Comparison of ENCODE assay signal across 4 cellular contexts in genomic region chr7:150313870-150314269, GRCh38.
TF ChIP-seq lines count a peak whose summit lies in the region.

No MANE protein-coding gene starts in this region.

TF ChIP-seq in SK-N-SH treated with all-trans-retinoic acid at 6 μM for 48 hours, 23 proteins besides CTCF, POLR2A, EP300 and RAD21 (continues in another document):
- TF ChIP-seq PATZ1 (CRISPR knock-in tag; IDR thresholded peaks at IDR 0.05; ENCODE audit: borderline replicate concordance) (no peak), CSRNP3 (CRISPR knock-in tag; IDR thresholded peaks at IDR 0.05) (no peak), TCF4 (CRISPR knock-in tag; IDR thresholded peaks at IDR 0.05; ENCODE audit: borderline replicate concordance) (no peak), TOX (CRISPR knock-in tag; IDR thresholded peaks at IDR 0.05; ENCODE audit: borderline replicate concordance) (no peak)

TF ChIP-seq in SK-N-SH, 30 proteins besides CTCF, POLR2A, EP300 and RAD21:
- TF ChIP-seq IRF3 (IDR thresholded peaks at IDR 0.05; ENCODE audit: low read depth, low read length): no peak
- no peak for TF ChIP-seq ZBTB33 (IDR thresholded peaks at IDR 0.05; ENCODE audit: borderline replicate concordance, low read depth)
- no peak for TF ChIP-seq TEAD4 (IDR thresholded peaks at IDR 0.05; ENCODE audit: borderline replicate concordance, insufficient read depth)
- TF ChIP-seq POLR2AphosphoS5 (IDR thresholded peaks at IDR 0.05; ENCODE audit: low read depth, low read length): no peak
- no peak for TF ChIP-seq REST (IDR thresholded peaks at IDR 0.05; ENCODE audit: low read depth, low read length)
- TF ChIP-seq MEF2A (IDR thresholded peaks at IDR 0.05; ENCODE audit: borderline replicate concordance, low read depth): no peak
- no peak for TF ChIP-seq TAF1 (IDR thresholded peaks at IDR 0.05; ENCODE audit: borderline replicate concordance, low read depth, low read length)
- no peak for TF ChIP-seq MAX (IDR thresholded peaks at IDR 0.05; ENCODE audit: low read depth)
- TF ChIP-seq FOXM1 (IDR thresholded peaks at IDR 0.05; ENCODE audit: low read depth): no peak
TF ChIP-seq in SK-N-SH: peak in this region for 0.

TF ChIP-seq in HEK293T, 16 proteins besides CTCF, POLR2A, EP300 and RAD21:
- TF ChIP-seq FOXM1 (IDR thresholded peaks at IDR 0.05; ENCODE audit: borderline replicate concordance) (no peak), SUZ12 (IDR thresholded peaks at IDR 0.05) (no peak), BHLHE40 (IDR thresholded peaks at IDR 0.05; ENCODE audit: borderline replicate concordance) (no peak), ZNF384 (IDR thresholded peaks at IDR 0.05) (no peak), L3MBTL2 (conservative IDR thresholded peaks at IDR 0.05) (no peak)

TF ChIP-seq in K562, 482 proteins besides CTCF, POLR2A, EP300 and RAD21 (continues in another document):
- TF ChIP-seq HSF4 (CRISPR knock-in tag; IDR thresholded peaks at IDR 0.05; ENCODE audit: borderline replicate concordance) (no peak), ZNF561 (CRISPR knock-in tag; conservative IDR thresholded peaks at IDR 0.05) (no peak), RNF219 (CRISPR knock-in tag; IDR thresholded peaks at IDR 0.05) (no peak), HIVEP1 (CRISPR knock-in tag; IDR thresholded peaks at IDR 0.05) (no peak), BRCA1 (IDR thresholded peaks at IDR 0.05) (no peak), BRCA1 (CRISPR knock-in tag; IDR thresholded peaks at IDR 0.05) (no peak), CHD4 (IDR thresholded peaks at IDR 0.05; ENCODE audit: insufficient read depth, insufficient replicate concordance, low read depth, low read length, poor library complexity, severe bottlenecking) (no peak), MAFG (tag; conservative IDR thresholded peaks at IDR 0.05) (no peak), MCM2 (IDR thresholded peaks at IDR 0.05; ENCODE audit: low read depth) (no peak), ELF2 (CRISPR knock-in tag; IDR thresholded peaks at IDR 0.05) (no peak), SAP30 (IDR thresholded peaks at IDR 0.05; ENCODE audit: borderline replicate concordance, insufficient read depth, low read depth, low read length, poor library complexity, severe bottlenecking) (no peak), HMG20A (CRISPR knock-in tag; conservative IDR thresholded peaks at IDR 0.05) (no peak), HNRNPUL1 (IDR thresholded peaks at IDR 0.05; ENCODE audit: low read length) (no peak), HDGF (IDR thresholded peaks at IDR 0.05) (0 out of 2 replicates have a peak, but pooled peaks have one; percentile 72), ETV1 (tag; conservative IDR thresholded peaks at IDR 0.05; ENCODE audit: low read depth) (no peak), FUS (optimal IDR thresholded peaks at IDR 0.05; ENCODE audit: low read depth, low read length) (no peak), IFI16 (CRISPR knock-in tag; IDR thresholded peaks at IDR 0.05) (no peak), KLF13 (tag; IDR thresholded peaks at IDR 0.05; ENCODE audit: borderline replicate concordance, low read depth) (0 out of 2 replicates have a peak, but pooled peaks have one; percentile 11), ARID1B (IDR thresholded peaks at IDR 0.05) (no peak), CEBPG (CRISPR knock-in tag; IDR thresholded peaks at IDR 0.05) (no peak), CEBPG (tag; conservative IDR thresholded peaks at IDR 0.05 in 1 of 2, IDR thresholded peaks at IDR 0.05 in 1 of 2) (no peak), NCOA6 (IDR thresholded peaks at IDR 0.05) (no peak), TSHZ1 (CRISPR knock-in tag; IDR thresholded peaks at IDR 0.05) (0 out of 2 replicates have a peak, but pooled peaks have one; percentile 7), FOS (IDR thresholded peaks at IDR 0.05; ENCODE audit: extremely low read depth, insufficient read length) (no peak), ZNF212 (CRISPR knock-in tag; IDR thresholded peaks at IDR 0.05) (no peak), HNRNPL (IDR thresholded peaks at IDR 0.05; ENCODE audit: low read depth, low read length) (no peak), PHTF2 (CRISPR knock-in tag; IDR thresholded peaks at IDR 0.05) (no peak), ELF1 (tag; IDR thresholded peaks at IDR 0.05) (no peak), ZNF592 (IDR thresholded peaks at IDR 0.05) (peak; percentile 83), U2AF2 (optimal IDR thresholded peaks at IDR 0.05; ENCODE audit: low read depth, low read length) (no peak), SNIP1 (IDR thresholded peaks at IDR 0.05; ENCODE audit: low read depth) (no peak), ZNF77 (CRISPR knock-in tag; IDR thresholded peaks at IDR 0.05) (no peak), HLTF (IDR thresholded peaks at IDR 0.05) (no peak), PRPF4 (IDR thresholded peaks at IDR 0.05; ENCODE audit: insufficient read depth, low read depth, low read length, poor library complexity, severe bottlenecking) (no peak), ZC3H8 (IDR thresholded peaks at IDR 0.05) (no peak), FOXJ2 (tag; IDR thresholded peaks at IDR 0.05) (no peak), KDM2B (CRISPR knock-in tag; IDR thresholded peaks at IDR 0.05) (no peak), NR2C1 (IDR thresholded peaks at IDR 0.05) (no peak), NR2C1 (tag; IDR thresholded peaks at IDR 0.05) (0 out of 2 replicates have a peak, but pooled peaks have one; percentile 37), SMARCC2 (IDR thresholded peaks at IDR 0.05; ENCODE audit: low read depth) (no peak), ZNF785 (CRISPR knock-in tag; IDR thresholded peaks at IDR 0.05) (no peak), ZNF695 (CRISPR knock-in tag; IDR thresholded peaks at IDR 0.05) (0 out of 2 replicates have a peak, but pooled peaks have one; percentile 22), FOXO4 (CRISPR knock-in tag; IDR thresholded peaks at IDR 0.05) (no peak), CBFA2T3 (IDR thresholded peaks at IDR 0.05) (no peak), POLR3A (IDR thresholded peaks at IDR 0.05; ENCODE audit: borderline replicate concordance, extremely low read depth, insufficient read depth, insufficient read length) (no peak), SAFB (IDR thresholded peaks at IDR 0.05; ENCODE audit: borderline replicate concordance, low read depth, low read length) (no peak), SIN3A (IDR thresholded peaks at IDR 0.05; ENCODE audit: borderline replicate concordance in 2 of 2, control insufficient read depth in 1 of 2, low read depth in 2 of 2, low read length in 2 of 2) (no peak), HBP1 (CRISPR knock-in tag; IDR thresholded peaks at IDR 0.05) (no peak), TEAD4 (IDR thresholded peaks at IDR 0.05; ENCODE audit: low read length) (no peak), TEAD4 (CRISPR knock-in tag; IDR thresholded peaks at IDR 0.05; ENCODE audit: borderline replicate concordance) (no peak), NR1H2 (CRISPR knock-in tag; IDR thresholded peaks at IDR 0.05) (no peak), DMBX1 (CRISPR knock-in tag; IDR thresholded peaks at IDR 0.05; ENCODE audit: borderline replicate concordance) (no peak), STAG1 (CRISPR knock-in tag; IDR thresholded peaks at IDR 0.05; ENCODE audit: borderline replicate concordance) (no peak), MXD1 (CRISPR knock-in tag; IDR thresholded peaks at IDR 0.05; ENCODE audit: borderline replicate concordance, poor library complexity, severe bottlenecking) (no peak), NUFIP1 (IDR thresholded peaks at IDR 0.05; ENCODE audit: partially characterized antibody) (no peak), SP2 (IDR thresholded peaks at IDR 0.05; ENCODE audit: extremely low read depth, low read depth, low read length, poor library complexity, severe bottlenecking) (no peak), PYGO2 (tag; IDR thresholded peaks at IDR 0.05) (no peak), DLX4 (CRISPR knock-in tag; IDR thresholded peaks at IDR 0.05) (no peak)
